27 cellular contexts compared by ENCODE assay signal in genomic region chr17:72536788-72537187, GRCh38.
"Had no signal": no experiment of that assay in that cellular context is flagged by ENCODE, and none has a peak within 500 bp of the region (broad histone marks: within the 10 kb centered on the region; RNA-seq: fewer than 3 reads in every experiment).

No MANE protein-coding gene starts in this region.

- DNase-seq: activated B cell treated with CpG ODN at 0.5 μM for 24 hours; activated CD4-positive, alpha-beta T cell treated with anti-CD3 and anti-CD28 coated beads for 1 hour; activated CD4-positive, alpha-beta T cell treated with anti-CD3 and anti-CD28 coated beads, Interleukin-2, amount 10 ng/mL, durations not matched to agents 24 days and 14 days; activated CD4-positive, alpha-beta T cell treated with anti-CD3 and anti-CD28 coated beads, Interleukin-2, amount 50 U/mL, for 48 hours; activated CD8-positive, alpha-beta memory T cell treated with anti-CD3 and anti-CD28 coated beads, Interleukin-2, amount 10 ng/mL, durations not matched to agents 7 days and 5 days; activated effector memory CD4-positive, alpha-beta T cell treated with Interleukin-2 at 50 U/mL for 16 hours; activated naive CD4-positive, alpha-beta T cell; activated T-cell treated with anti-CD3 and anti-CD28 coated beads, Interleukin-2, amount 50 U/mL, for 24 hours; brain microvascular endothelial cell; MG63; MV-4-11; NCI-H1105; NCI-H1436; NCI-H1694 treated with DMSO at 0.1 percent for 48 hours; NCI-H2029 treated with DMSO at 0.1 percent for 48 hours; NCI-H446; NCI-H524; SHP77; T-helper 17 cell; T-helper 9 cell had no signal

- H3K9me3 ChIP-seq: ascending aorta, MG63 had no signal

- H3K4me3 ChIP-seq: ascending aorta, cardiac muscle cell, MG63, SJSA1 had no signal

- H3K27ac ChIP-seq: ascending aorta, brain microvascular endothelial cell, cardiac muscle cell, KMS-11, SJSA1 had no signal

- H3K4me3 Mint-ChIP-seq: activated B cell treated with CpG ODN at 0.5 μM for 24 hours; activated CD4-positive, alpha-beta T cell treated with anti-CD3 and anti-CD28 coated beads, Interleukin-2, amount 10 ng/mL, durations not matched to agents 24 days and 14 days; activated CD8-positive, alpha-beta memory T cell treated with anti-CD3 and anti-CD28 coated beads, Interleukin-2, amount 10 ng/mL, durations not matched to agents 7 days and 5 days; activated naive CD4-positive, alpha-beta T cell treated with anti-CD3 and anti-CD28 coated beads, Interleukin-2, amount 50 U/mL, for 24 hours; activated T-cell treated with anti-CD3 and anti-CD28 coated beads, Interleukin-2, amount 50 U/mL, for 24 hours; activated T-helper 1 cell treated with anti-CD3 and anti-CD28 coated beads, Interleukin-12 subunit alpha, Interleukin-12 subunit beta, Interleukin-2, Interleukin-4 antibody, amounts not matched to agents 30 ng/mL and 10 ng/mL and 1 ng/mL, durations not matched to agents 14 hours and 24 hours and 36 hours; T-helper 17 cell had no signal

- FAIRE-seq: RCC 7860 had no signal

- H3K36me3 ChIP-seq: ascending aorta, cardiac muscle cell, MG63, SJSA1 had no signal

- H3K9ac ChIP-seq: KMS-11 had no signal

- H3K36me3 Mint-ChIP-seq: activated CD8-positive, alpha-beta memory T cell treated with anti-CD3 and anti-CD28 coated beads, Interleukin-2, amount 10 ng/mL, durations not matched to agents 7 days and 5 days; activated naive CD4-positive, alpha-beta T cell treated with anti-CD3 and anti-CD28 coated beads, Interleukin-2, amount 50 U/mL, for 24 hours had no signal

- H3K9me3 Mint-ChIP-seq: activated B cell treated with CpG ODN at 0.5 μM for 24 hours; activated naive CD4-positive, alpha-beta T cell treated with anti-CD3 and anti-CD28 coated beads, Interleukin-2, amount 50 U/mL, for 24 hours; activated T-cell treated with anti-CD3 and anti-CD28 coated beads, Interleukin-2, amount 50 U/mL, for 24 hours had no signal

- H3K27me3 ChIP-seq: ascending aorta, brain microvascular endothelial cell, MG63, SJSA1 had no signal

- H3K4me2 ChIP-seq: KMS-11 had no signal

- H3K27ac Mint-ChIP-seq: activated B cell treated with CpG ODN at 0.5 μM for 24 hours; activated CD4-positive, alpha-beta T cell treated with anti-CD3 and anti-CD28 coated beads, Interleukin-2, amount 10 ng/mL, durations not matched to agents 24 days and 14 days; activated CD8-positive, alpha-beta memory T cell treated with anti-CD3 and anti-CD28 coated beads, Interleukin-2, amount 10 ng/mL, durations not matched to agents 7 days and 5 days; activated naive CD4-positive, alpha-beta T cell treated with anti-CD3 and anti-CD28 coated beads, Interleukin-2, amount 50 U/mL, for 24 hours; activated T-cell treated with anti-CD3 and anti-CD28 coated beads, Interleukin-2, amount 50 U/mL, for 24 hours; activated T-helper 1 cell treated with anti-CD3 and anti-CD28 coated beads, Interleukin-12 subunit alpha, Interleukin-12 subunit beta, Interleukin-2, Interleukin-4 antibody, amounts not matched to agents 30 ng/mL and 10 ng/mL and 1 ng/mL, durations not matched to agents 14 hours and 24 hours and 36 hours; T-helper 17 cell had no signal

- ATAC-seq: activated CD8-positive, alpha-beta memory T cell treated with anti-CD3 and anti-CD28 coated beads, Interleukin-2, amount 10 ng/mL, durations not matched to agents 7 days and 5 days; T-helper 17 cell had no signal
